2 cellular contexts compared by ENCODE assay signal in genomic region chr11:27088353-27088752, GRCh38.
TF ChIP-seq lines count a peak whose summit lies in the region.

No MANE protein-coding gene starts in this region.

TF ChIP-seq in liver, 16 proteins besides CTCF, POLR2A, EP300 and RAD21:
- TF ChIP-seq EGR1 (IDR thresholded peaks at IDR 0.05; ENCODE audit: low read depth in 2 of 2) = no peak
- TF ChIP-seq, protein P1, sequence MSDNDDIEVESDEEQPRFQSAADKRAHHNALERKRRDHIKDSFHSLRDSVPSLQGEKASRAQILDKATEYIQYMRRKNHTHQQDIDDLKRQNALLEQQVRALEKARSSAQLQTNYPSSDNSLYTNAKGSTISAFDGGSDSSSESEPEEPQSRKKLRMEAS (IDR thresholded peaks at IDR 0.05) = no peak
- TF ChIP-seq ZBTB33 (IDR thresholded peaks at IDR 0.05) = peak; percentile 50
- TF ChIP-seq NR2F2 (IDR thresholded peaks at IDR 0.05) = no peak
- TF ChIP-seq FOXA2 (IDR thresholded peaks at IDR 0.05) = no peak
- peak in 1 of 2 donors; percentile 15 for TF ChIP-seq GABPA (IDR thresholded peaks at IDR 0.05 in 1 of 2, conservative IDR thresholded peaks at IDR 0.05 in 1 of 2)
- peak; percentile 63 to 68 for TF ChIP-seq HNF4A (conservative IDR thresholded peaks at IDR 0.05)
- TF ChIP-seq YY1 (IDR thresholded peaks at IDR 0.05) = peak; percentile 78
- peak; percentile 14 for TF ChIP-seq HNF4G (IDR thresholded peaks at IDR 0.05)
- TF ChIP-seq, protein P2, sequence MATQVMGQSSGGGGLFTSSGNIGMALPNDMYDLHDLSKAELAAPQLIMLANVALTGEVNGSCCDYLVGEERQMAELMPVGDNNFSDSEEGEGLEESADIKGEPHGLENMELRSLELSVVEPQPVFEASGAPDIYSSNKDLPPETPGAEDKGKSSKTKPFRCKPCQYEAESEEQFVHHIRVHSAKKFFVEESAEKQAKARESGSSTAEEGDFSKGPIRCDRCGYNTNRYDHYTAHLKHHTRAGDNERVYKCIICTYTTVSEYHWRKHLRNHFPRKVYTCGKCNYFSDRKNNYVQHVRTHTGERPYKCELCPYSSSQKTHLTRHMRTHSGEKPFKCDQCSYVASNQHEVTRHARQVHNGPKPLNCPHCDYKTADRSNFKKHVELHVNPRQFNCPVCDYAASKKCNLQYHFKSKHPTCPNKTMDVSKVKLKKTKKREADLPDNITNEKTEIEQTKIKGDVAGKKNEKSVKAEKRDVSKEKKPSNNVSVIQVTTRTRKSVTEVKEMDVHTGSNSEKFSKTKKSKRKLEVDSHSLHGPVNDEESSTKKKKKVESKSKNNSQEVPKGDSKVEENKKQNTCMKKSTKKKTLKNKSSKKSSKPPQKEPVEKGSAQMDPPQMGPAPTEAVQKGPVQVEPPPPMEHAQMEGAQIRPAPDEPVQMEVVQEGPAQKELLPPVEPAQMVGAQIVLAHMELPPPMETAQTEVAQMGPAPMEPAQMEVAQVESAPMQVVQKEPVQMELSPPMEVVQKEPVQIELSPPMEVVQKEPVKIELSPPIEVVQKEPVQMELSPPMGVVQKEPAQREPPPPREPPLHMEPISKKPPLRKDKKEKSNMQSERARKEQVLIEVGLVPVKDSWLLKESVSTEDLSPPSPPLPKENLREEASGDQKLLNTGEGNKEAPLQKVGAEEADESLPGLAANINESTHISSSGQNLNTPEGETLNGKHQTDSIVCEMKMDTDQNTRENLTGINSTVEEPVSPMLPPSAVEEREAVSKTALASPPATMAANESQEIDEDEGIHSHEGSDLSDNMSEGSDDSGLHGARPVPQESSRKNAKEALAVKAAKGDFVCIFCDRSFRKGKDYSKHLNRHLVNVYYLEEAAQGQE (IDR thresholded peaks at IDR 0.05) = no peak
- no peak for TF ChIP-seq TAF1 (conservative IDR thresholded peaks at IDR 0.05)
- TF ChIP-seq JUND (IDR thresholded peaks at IDR 0.05) = no peak
- TF ChIP-seq RXRA (IDR thresholded peaks at IDR 0.05) = peak; percentile 64 to 66
- peak; percentile 68 for TF ChIP-seq SP1 (IDR thresholded peaks at IDR 0.05)
- TF ChIP-seq FOXA1 (IDR thresholded peaks at IDR 0.05) = no peak
- TF ChIP-seq ATF3 (IDR thresholded peaks at IDR 0.05) = peak; percentile 32

TF ChIP-seq in HepG2, 621 proteins besides CTCF, POLR2A, EP300 and RAD21:
- TF ChIP-seq TBX3 (IDR thresholded peaks at IDR 0.05; ENCODE audit: borderline replicate concordance) (no peak), HNF4A (CRISPR knock-in tag; IDR thresholded peaks at IDR 0.05) (no peak), RBFOX2 (IDR thresholded peaks at IDR 0.05; ENCODE audit: low read depth, low read length) (no peak), MEF2D (CRISPR knock-in tag; IDR thresholded peaks at IDR 0.05) (no peak)
